Comparison of ENCODE assay signal across 9 cellular contexts in the genomic region with DNA sequence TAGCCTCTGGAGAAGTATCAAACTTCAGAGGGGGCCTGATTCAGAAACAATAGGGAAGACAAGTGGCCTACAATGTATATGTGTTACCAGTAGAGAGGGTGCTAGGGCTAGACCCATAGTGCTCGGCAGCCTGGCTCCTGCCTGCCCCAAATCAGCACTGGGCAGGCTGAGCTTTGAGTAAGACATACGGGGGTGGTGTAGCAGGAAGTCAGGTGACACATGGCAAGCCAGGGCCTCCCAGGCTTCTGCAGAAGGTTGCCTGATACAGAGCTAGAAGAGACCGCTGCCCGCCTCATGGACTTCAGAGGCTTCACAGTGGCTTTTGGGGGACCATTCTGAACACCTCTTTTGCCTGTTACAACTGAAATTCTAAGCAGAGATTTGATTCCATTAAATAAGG. TPM values are rescaled to one million over a fixed set of nuclear protein-coding genes. Genes with fewer than 3 reads are reported as not detected.
DNase-seq lines count a peak whose midpoint lies in the region; ATAC-seq and TF ChIP-seq lines count a peak whose summit lies in the region.
"Had no signal": no experiment of that assay in that cellular context is flagged by ENCODE, and none has a peak within 500 bp of the region (broad histone marks: within the 10 kb centered on the region; RNA-seq: fewer than 3 reads in every experiment).

No MANE protein-coding gene starts in this region.

- ATAC-seq in GM21529 (IDR thresholded peaks at IDR 0.05; ENCODE audit: unreplicated experiment), result no peak
- no peak for ATAC-seq in GM18868 (IDR thresholded peaks at IDR 0.05; ENCODE audit: unreplicated experiment)

- H3K36me3 Mint-ChIP-seq in IgD-negative memory B cell, result peaks cover 5% of the 10 kb centered on the region
- peaks cover 5% of the 10 kb centered on the region for H3K36me3 Mint-ChIP-seq in glutamatergic neuron (ENCODE audit: unreplicated experiment)

- peak overlapping the region in 2 of 3 donors; percentile 14 to 19 for H3K27ac Mint-ChIP-seq in IgD-negative memory B cell
- H3K27ac Mint-ChIP-seq in glutamatergic neuron (ENCODE audit: unreplicated experiment), result peak overlapping the region; percentile 49

- DNase-seq in activated CD8-positive, alpha-beta memory T cell treated with anti-CD3 and anti-CD28 coated beads, Interleukin-2, amount 50 U/mL, for 4 hours, result peak; percentile 60
- DNase-seq in glutamatergic neuron (no peak), NCI-H128 (lab: John Stamatoyannopoulos, UW; ENCODE audit: unreplicated experiment) (no peak), retina (no peak)
- DNase-seq in stimulated activated CD4-positive, alpha-beta T cell treated with anti-CD3 and anti-CD28 coated beads, Interleukin-2, amount 100 ng/mL, for 48 hours, result peak; percentile 23 to 53
- DNase-seq: NCI-H1048 had no signal

- peaks cover 36 to 65% (median 45%) of the 10 kb centered on the region in 3 donors for H3K4me1 Mint-ChIP-seq in IgD-negative memory B cell
- peaks cover 55% of the 10 kb centered on the region for H3K4me1 Mint-ChIP-seq in glutamatergic neuron (ENCODE audit: low read depth, unreplicated experiment)

- no peak for TF ChIP-seq CTCF in glutamatergic neuron (IDR thresholded peaks at IDR 0.05; ENCODE audit: partially characterized antibody, unreplicated experiment)

- H3K4me3 Mint-ChIP-seq in IgD-negative memory B cell (peak overlapping the region in 1 of 4 donors; percentile 46), glutamatergic neuron (ENCODE audit: unreplicated experiment) (peak overlapping the region; percentile 39)

- H3K9me3 Mint-ChIP-seq in IgD-negative memory B cell, result no peaks in the 10 kb centered on the region
- H3K9me3 Mint-ChIP-seq in glutamatergic neuron (ENCODE audit: unreplicated experiment), result peaks cover 4% of the 10 kb centered on the region

- H3K27me3 Mint-ChIP-seq in IgD-negative memory B cell, result no peaks in the 10 kb centered on the region
- H3K27me3 Mint-ChIP-seq in glutamatergic neuron (ENCODE audit: unreplicated experiment), result peaks cover 1% of the 10 kb centered on the region

RNA-seq across cellular contexts. Expression of gene RALY, which starts 43.4 kb away (rescaled TPM):
- polyA plus RNA-seq in IgD-negative memory B cell, result 218 TPM
- 234 TPM for total RNA-seq in glutamatergic neuron (ENCODE audit: unreplicated experiment)

Comparison
In these comparisons a context has a peak if more than half of its experiments do, and no peak if none do; other contexts are left out.
1. DNase-seq: peak in activated CD8-positive, alpha-beta memory T cell treated with anti-CD3 and anti-CD28 coated beads, Interleukin-2, amount 50 U/mL, for 4 hours (single experiment) and stimulated activated CD4-positive, alpha-beta T cell treated with anti-CD3 and anti-CD28 coated beads, Interleukin-2, amount 100 ng/mL, for 48 hours (2 of 2); none in glutamatergic neuron (single experiment), NCI-H128 (single experiment) and retina (single experiment).